Comparison of ENCODE assay signal across 13 cellular contexts in genomic region chr10:3741688-3742461, GRCh38. TPM values are rescaled to one million over a fixed set of nuclear protein-coding genes. Genes with fewer than 3 reads are reported as not detected.
DNase-seq lines count a peak whose midpoint lies in the region; ATAC-seq and TF ChIP-seq lines count a peak whose summit lies in the region.
"Had no signal": no experiment of that assay in that cellular context is flagged by ENCODE, and none has a peak within 500 bp of the region (broad histone marks: within the 10 kb centered on the region; RNA-seq: fewer than 3 reads in every experiment).

No MANE protein-coding gene starts in this region.

- H3K14ac ChIP-seq in trophoblast cell (ENCODE audit: low read length), result no peak overlapping the region

- H3K9me3 Mint-ChIP-seq in CD8-positive, alpha-beta memory T cell, result no peaks in the 10 kb centered on the region
- H3K9me3 Mint-ChIP-seq: mesothelial cell of epicardium had no signal

- WGBS in trophoblast cell (ENCODE audit: extremely low coverage, insufficient coverage, insufficient read length), result no CpG with 5 or more reads among the region's 6 CpGs
- 69% methylated on average over 6 of the region's 6 CpGs for WGBS in smooth muscle cell (ENCODE audit: low lambda C conversion rate)

- peaks cover 3% of the 10 kb centered on the region for H3K4me1 ChIP-seq in CD8-positive, alpha-beta memory T cell (ENCODE audit: insufficient read depth, low read length)
- peaks cover 21% of the 10 kb centered on the region for H3K4me1 ChIP-seq in adipocyte (ENCODE audit: control insufficient read depth, insufficient read depth, low read length)
- H3K4me1 ChIP-seq in trophoblast cell (ENCODE audit: control insufficient read depth in 1 of 2, insufficient read depth in 2 of 2, low read length in 2 of 2), result peaks cover 2% of the 10 kb centered on the region in 2 experiments
- no peaks in the 10 kb centered on the region for H3K4me1 ChIP-seq in smooth muscle cell (ENCODE audit: low read depth)
- H3K4me1 ChIP-seq: sigmoid colon had no signal

- H3K23ac ChIP-seq in trophoblast cell (ENCODE audit: low read length), result no peak overlapping the region

- H4K20me1 ChIP-seq in smooth muscle cell (ENCODE audit: low read depth), result no peaks in the 10 kb centered on the region

- peak overlapping the region; percentile 93 for H2AK5ac ChIP-seq in trophoblast cell (ENCODE audit: low read length)

- no peak overlapping the region for H2BK5ac ChIP-seq in trophoblast cell (ENCODE audit: low read depth, low read length, poor library complexity)

- no peak overlapping the region for H3K18ac ChIP-seq in trophoblast cell (ENCODE audit: low read length)

- H3K36me3 Mint-ChIP-seq in CD8-positive, alpha-beta memory T cell, result no peaks in the 10 kb centered on the region
- H3K36me3 Mint-ChIP-seq: mesothelial cell of epicardium had no signal

- H3K4me2 ChIP-seq in trophoblast cell (ENCODE audit: low read length) (no peak overlapping the region), smooth muscle cell (no peak overlapping the region)

- ATAC-seq in HG02885 (IDR thresholded peaks at IDR 0.05; ENCODE audit: poor library complexity, unreplicated experiment) (peak; percentile 57), HG03378 (IDR thresholded peaks at IDR 0.05; ENCODE audit: unreplicated experiment) (no peak)

- H4K12ac ChIP-seq in trophoblast cell (ENCODE audit: low read depth, low read length), result no peak overlapping the region

- peak overlapping the region; percentile 64 to 95 (median 85) for H3K4me3 Mint-ChIP-seq in CD8-positive, alpha-beta memory T cell
- H3K4me3 Mint-ChIP-seq: mesothelial cell of epicardium had no signal

- peak overlapping the region; percentile 49 for H3K27ac ChIP-seq in CD8-positive, alpha-beta memory T cell (ENCODE audit: low read depth, low read length)
- no peak overlapping the region for H3K27ac ChIP-seq in trophoblast cell (ENCODE audit: low read depth, low read length)
- H3K27ac ChIP-seq in smooth muscle cell (ENCODE audit: low read depth), result no peak overlapping the region

- H2AFZ ChIP-seq in trophoblast cell (ENCODE audit: insufficient read depth, low read length, poor library complexity) (no peak overlapping the region), smooth muscle cell (ENCODE audit: low read depth) (no peak overlapping the region)

- peaks cover 1% of the 10 kb centered on the region for H3K79me1 ChIP-seq in trophoblast cell (ENCODE audit: low read length)

- no peak overlapping the region for H4K91ac ChIP-seq in trophoblast cell (ENCODE audit: low read depth, low read length)

- no peaks in the 10 kb centered on the region for H3F3A ChIP-seq in smooth muscle cell (ENCODE audit: low read depth)

- H4K8ac ChIP-seq in trophoblast cell (ENCODE audit: low read depth, low read length), result no peak overlapping the region

- H3K79me2 ChIP-seq in trophoblast cell (ENCODE audit: control insufficient read depth, insufficient read depth, low read length, poor library complexity) (no peaks in the 10 kb centered on the region), smooth muscle cell (ENCODE audit: low read depth) (no peaks in the 10 kb centered on the region)

- H3K4me3 ChIP-seq in CD8-positive, alpha-beta memory T cell (ENCODE audit: low read length), result no peak overlapping the region
- H3K4me3 ChIP-seq in adipocyte (ENCODE audit: low read length), result peak overlapping the region; percentile 78
- no peak overlapping the region for H3K4me3 ChIP-seq in trophoblast cell (ENCODE audit: low read depth, low read length)
- H3K4me3 ChIP-seq in smooth muscle cell, result no peak overlapping the region
- H3K4me3 ChIP-seq: sigmoid colon had no signal

- H3K27me3 ChIP-seq in CD8-positive, alpha-beta memory T cell (ENCODE audit: insufficient read depth, low read length, poor library complexity, severe bottlenecking), result no peaks in the 10 kb centered on the region
- H3K27me3 ChIP-seq in adipocyte (replicated peaks; ENCODE audit: control insufficient read depth, insufficient read depth, low read length) (no peaks in the 10 kb centered on the region), trophoblast cell (ENCODE audit: insufficient read depth, low read length) (no peaks in the 10 kb centered on the region), smooth muscle cell (ENCODE audit: low read depth) (no peaks in the 10 kb centered on the region)
- H3K27me3 ChIP-seq: sigmoid colon had no signal

- no peak overlapping the region for H3K4ac ChIP-seq in trophoblast cell (ENCODE audit: low read depth, low read length)

- no peaks in the 10 kb centered on the region for H3K9me3 ChIP-seq in CD8-positive, alpha-beta memory T cell (ENCODE audit: low read length)
- H3K9me3 ChIP-seq in adipocyte (ENCODE audit: control insufficient read depth, low read length) (no peaks in the 10 kb centered on the region), trophoblast cell (ENCODE audit: insufficient read depth, low read depth, low read length) (no peaks in the 10 kb centered on the region), smooth muscle cell (replicated peaks; ENCODE audit: low read depth) (no peaks in the 10 kb centered on the region)
- H3K9me3 ChIP-seq: sigmoid colon had no signal

- no peaks in the 10 kb centered on the region for H3K36me3 ChIP-seq in CD8-positive, alpha-beta memory T cell (ENCODE audit: insufficient read depth, low read length)
- no peaks in the 10 kb centered on the region for H3K36me3 ChIP-seq in adipocyte (ENCODE audit: control insufficient read depth, insufficient read depth, low read length, severe bottlenecking)
- no peaks in the 10 kb centered on the region for H3K36me3 ChIP-seq in trophoblast cell (ENCODE audit: control insufficient read depth in 1 of 2, insufficient read depth in 2 of 2, low read length in 2 of 2)
- H3K36me3 ChIP-seq in smooth muscle cell (ENCODE audit: low read depth), result no peaks in the 10 kb centered on the region
- H3K36me3 ChIP-seq: sigmoid colon had no signal

- peak overlapping the region; percentile 80 for H3K9ac ChIP-seq in adipocyte (ENCODE audit: low read length)
- no peak overlapping the region for H3K9ac ChIP-seq in trophoblast cell (ENCODE audit: low read length)
- H3K9ac ChIP-seq in smooth muscle cell (ENCODE audit: low read depth), result no peak overlapping the region

- peak overlapping the region; percentile 75 to 99 (median 95) for H3K27ac Mint-ChIP-seq in CD8-positive, alpha-beta memory T cell
- H3K27ac Mint-ChIP-seq: mesothelial cell of epicardium had no signal

- no peak overlapping the region for H2BK120ac ChIP-seq in trophoblast cell (ENCODE audit: insufficient read depth, low read length, poor library complexity)

- CTCF ChIA-PET in CD8-positive, alpha-beta memory T cell (lab: Charles Lee), result interaction anchor here (0.8 kb wide), 1 partner anchor 14 kb away, joined by 3 read pairs; no protein-coding TSS in a partner anchor

- H3K4me1 Mint-ChIP-seq in CD8-positive, alpha-beta memory T cell, result peaks cover 18 to 32% (median 29%) of the 10 kb centered on the region in 3 donors

- H2BK12ac ChIP-seq in trophoblast cell (ENCODE audit: low read length), result peak overlapping the region; percentile 25

- TF ChIP-seq CTCF in smooth muscle cell (IDR thresholded peaks at IDR 0.05; ENCODE audit: borderline replicate concordance, insufficient read depth, poor library complexity, severe bottlenecking), result no peak

- no peak for DNase-seq in CD8-positive, alpha-beta memory T cell
- DNase-seq in adipocyte (ENCODE audit: low read depth) (no peak), trophoblast cell (no peak), middle frontal gyrus (ENCODE audit: extremely low spot score, low spot score) (no peak), amniotic stem cell (lab: John Stamatoyannopoulos, UW) (no peak), smooth muscle cell (lab: John Stamatoyannopoulos, UW; ENCODE audit: unreplicated experiment) (no peak)
- DNase-seq: DMS53, glutamatergic neuron, NCI-H2081 treated with DMSO at 0.1 percent for 48 hours, sigmoid colon had no signal

- peaks cover 0 to 4% of the 10 kb centered on the region in 2 donors for H3K27me3 Mint-ChIP-seq in CD8-positive, alpha-beta memory T cell

- POLR2A ChIA-PET in CD8-positive, alpha-beta memory T cell (lab: Charles Lee), result interaction anchor here (1.0 to 1.4 kb wide), 4 partner anchors 16 to 318 kb away, joined by 3 to 6 read pairs (median 4); partner anchors contain the start of gene KLF6

RNA-seq across cellular contexts. Expression of gene KLF6, which starts 43.1 kb away (rescaled TPM):
- 100 to 1,000 TPM; 187 to 192 TPM for total RNA-seq in CD8-positive, alpha-beta memory T cell
- 883 TPM for polyA plus RNA-seq in CD8-positive, alpha-beta memory T cell
- 113 TPM in 2 replicates for polyA plus RNA-seq in trophoblast cell (2013)
- total RNA-seq in smooth muscle cell, result 171 and 198 TPM in 2 replicates
- 519 and 728 TPM in 2 replicates for polyA plus RNA-seq in smooth muscle cell
